In the genomic region with DNA sequence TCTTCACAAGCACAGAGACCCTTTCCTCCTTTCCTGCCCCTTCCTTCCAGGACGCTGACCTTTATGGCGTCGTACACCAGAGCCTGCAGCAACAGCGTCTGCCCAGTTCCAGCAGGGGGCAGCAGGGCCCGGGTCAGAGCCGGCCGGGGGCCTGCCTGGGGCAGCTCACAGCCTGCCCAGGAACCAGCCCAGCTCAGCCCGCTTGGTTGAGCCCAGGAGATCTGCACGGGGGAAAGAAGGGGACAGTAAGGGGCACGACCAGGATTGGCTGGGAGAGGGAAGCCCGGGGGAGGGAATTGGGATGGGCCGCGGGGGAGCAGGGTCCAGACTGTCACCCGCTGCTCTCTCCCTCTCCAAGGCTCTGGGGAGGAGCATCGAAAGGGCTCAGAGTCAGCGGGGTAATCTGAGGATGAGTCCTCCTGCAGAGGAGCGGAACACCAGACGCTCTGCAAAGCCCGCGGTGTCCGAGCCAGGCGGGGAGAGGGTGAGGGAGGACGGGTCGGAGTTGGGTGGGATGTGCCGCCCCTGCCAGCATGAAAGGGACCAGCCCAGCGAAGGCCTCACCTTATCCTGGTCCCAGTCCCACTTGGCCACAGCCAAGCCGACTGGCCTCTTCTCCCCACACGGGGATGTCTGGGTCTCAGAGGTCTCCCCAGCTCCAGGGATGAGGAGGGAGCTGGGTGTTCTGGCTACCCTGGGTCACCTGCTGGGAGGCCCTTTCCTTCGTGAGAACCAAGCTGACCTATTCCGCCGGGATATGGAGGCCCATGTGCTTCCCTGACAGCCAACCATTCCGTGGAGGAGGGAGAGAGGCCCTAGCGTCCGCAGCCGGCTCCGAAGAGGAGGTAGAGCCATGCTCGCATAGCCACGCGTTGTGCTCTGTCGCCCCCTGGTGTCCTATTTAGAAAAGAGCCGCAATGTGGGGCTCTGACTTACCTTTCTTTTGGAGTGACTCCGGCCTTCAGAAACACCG, we compare ENCODE assay signal across 8 cellular contexts. TPM values are rescaled to one million over a fixed set of nuclear protein-coding genes. Genes with fewer than 3 reads are reported as not detected.
DNase-seq lines count a peak whose midpoint lies in the region; ATAC-seq and TF ChIP-seq lines count a peak whose summit lies in the region.

No MANE protein-coding gene starts in this region.

- intact Hi-C loops in heart right ventricle (cut with DNase I): loop anchor here (1.0 to 5.0 kb wide), 5 partner anchors 66 to 198 kb away; partner anchors contain the start of gene CLPX (in 1 of the 10)

- H3K27me3 ChIP-seq in heart right ventricle (peaks cover 0 to 11% (median 4%) of the 10 kb centered on the region in 7 donors), upper lobe of left lung (no peaks in the 10 kb centered on the region)

- H3K36me3 ChIP-seq in heart right ventricle (no peaks in the 10 kb centered on the region), upper lobe of left lung (no peaks in the 10 kb centered on the region)

- H3K9me3 ChIP-seq in heart right ventricle (no peaks in the 10 kb centered on the region), upper lobe of left lung (no peaks in the 10 kb centered on the region)

- H3K27ac ChIP-seq in heart right ventricle (peak overlapping the region in 8 of 10 donors; percentile 15 to 34 (median 30)), upper lobe of left lung (peak overlapping the region in 2 of 4 donors; percentile 2 to 50)

- WGBS in heart right ventricle, 2 donors: 14 to 15% methylated on average over 43 of the region's 43 CpGs
- WGBS in upper lobe of left lung, 2 donors: 15 to 28% methylated on average over 14 to 40 of the region's 43 CpGs

- H3K4me3 ChIP-seq in heart right ventricle: peak overlapping the region in 9 of 10 donors; percentile 18 to 48 (median 43)
- H3K4me3 ChIP-seq in upper lobe of left lung: peak overlapping the region; percentile 24 to 51 (median 37)

- TF ChIP-seq POLR2A in upper lobe of left lung (IDR thresholded peaks at IDR 0.05): no peak

- ATAC-seq in heart right ventricle (peak; percentile 91 to 98 (median 96)), upper lobe of left lung (ENCODE audit: low FRiP score in 2 of 2) (peak; percentile 94 to 97)

- H3K9me3 Mint-ChIP-seq in T-helper 1 cell treated with Interleukin-12 subunit alpha and Interleukin-12 subunit beta and Interleukin-4 antibody, amounts not matched to agents 30 μg/mL and 1 μg/mL, for 36 hours: no peaks in the 10 kb centered on the region
- H3K9me3 Mint-ChIP-seq in progenitor cell of endocrine pancreas (ENCODE audit: low read depth): no peaks in the 10 kb centered on the region

- H3K27me3 Mint-ChIP-seq in T-helper 1 cell treated with Interleukin-12 subunit alpha and Interleukin-12 subunit beta and Interleukin-4 antibody, amounts not matched to agents 30 μg/mL and 1 μg/mL, for 36 hours (ENCODE audit: low read depth): peaks cover 35% of the 10 kb centered on the region
- H3K27me3 Mint-ChIP-seq in progenitor cell of endocrine pancreas: peaks cover 8% of the 10 kb centered on the region

- no peaks in the 10 kb centered on the region for H3K36me3 Mint-ChIP-seq in T-helper 1 cell treated with Interleukin-12 subunit alpha and Interleukin-12 subunit beta and Interleukin-4 antibody, amounts not matched to agents 30 μg/mL and 1 μg/mL, for 36 hours (ENCODE audit: low read depth)
- peaks cover 2% of the 10 kb centered on the region for H3K36me3 Mint-ChIP-seq in progenitor cell of endocrine pancreas (ENCODE audit: insufficient read depth)

- TF ChIP-seq EP300 in upper lobe of left lung (IDR thresholded peaks at IDR 0.05): no peak

- TF ChIP-seq CTCF in heart right ventricle (IDR thresholded peaks at IDR 0.05) (peak; percentile 80 to 91 (median 83)), progenitor cell of endocrine pancreas (IDR thresholded peaks at IDR 0.05; ENCODE audit: unreplicated experiment) (peak; percentile 86), upper lobe of left lung (IDR thresholded peaks at IDR 0.05) (peak; percentile 75 to 90 (median 81))

- H3K27ac Mint-ChIP-seq in T-helper 1 cell treated with Interleukin-12 subunit alpha and Interleukin-12 subunit beta and Interleukin-4 antibody, amounts not matched to agents 30 μg/mL and 1 μg/mL, for 36 hours: no peak overlapping the region
- no peak overlapping the region for H3K27ac Mint-ChIP-seq in progenitor cell of endocrine pancreas

- peak overlapping the region; percentile 84 for H3K4me3 Mint-ChIP-seq in T-helper 1 cell treated with Interleukin-12 subunit alpha and Interleukin-12 subunit beta and Interleukin-4 antibody, amounts not matched to agents 30 μg/mL and 1 μg/mL, for 36 hours
- no peak overlapping the region for H3K4me3 Mint-ChIP-seq in progenitor cell of endocrine pancreas (ENCODE audit: low read depth)

- DNase-seq in CMK (ENCODE audit: low read depth) (peak; percentile 46), GOT3 (lab: John Stamatoyannopoulos, UW) (peak; percentile 15), NCI-H146 treated with DMSO at 0.1 percent for 48 hours (lab: John Stamatoyannopoulos, UW; ENCODE audit: unreplicated experiment) (peak; percentile 42), amniotic stem cell (lab: John Stamatoyannopoulos, UW) (peak; percentile 52), heart right ventricle (peak; percentile 84 to 90), progenitor cell of endocrine pancreas (ENCODE audit: low spot score, unreplicated experiment) (peak; percentile 84), upper lobe of left lung (peak; percentile 79 to 91)

- peaks cover 11% of the 10 kb centered on the region for H3K4me1 Mint-ChIP-seq in T-helper 1 cell treated with Interleukin-12 subunit alpha and Interleukin-12 subunit beta and Interleukin-4 antibody, amounts not matched to agents 30 μg/mL and 1 μg/mL, for 36 hours (ENCODE audit: low read depth)
- peaks cover 17% of the 10 kb centered on the region for H3K4me1 Mint-ChIP-seq in progenitor cell of endocrine pancreas (ENCODE audit: low read depth)

- peaks cover 7 to 25% (median 20%) of the 10 kb centered on the region in 9 donors for H3K4me1 ChIP-seq in heart right ventricle
- peaks cover 13 to 17% (median 15%) of the 10 kb centered on the region in 4 donors for H3K4me1 ChIP-seq in upper lobe of left lung

RNA-seq across cellular contexts. Expression of gene IGDCC3, which starts 7.4 kb away (rescaled TPM):
- under 1 TPM in 7 of 10 donors, not detected in 3; 0.05 to 0.57 (median 0.16) TPM for total RNA-seq in heart right ventricle
- under 1 TPM in 1 of 2 donors, not detected in 1; under 0.01 TPM for polyA plus RNA-seq in heart right ventricle
- 125 and 138 TPM in 2 replicates for total RNA-seq in progenitor cell of endocrine pancreas
- total RNA-seq in upper lobe of left lung: under 1 TPM in 2 of 6 donors, not detected in 4; 0.10 to 0.29 TPM

RNA-seq across cellular contexts. Expression of gene IGDCC4, which starts 37.6 kb away (rescaled TPM):
- total RNA-seq in heart right ventricle (1 to 10 TPM in 5 of 10 donors, under 1 TPM in 5; 0.37 to 2.2 (median 0.94) TPM), progenitor cell of endocrine pancreas (11.5 and 12.8 TPM in 2 replicates), upper lobe of left lung (1 to 10 TPM in 2 of 6 donors, under 1 TPM in 3, not detected in 1; 0.15 to 1.6 (median 0.49) TPM)
- 1 to 10 TPM in 1 of 2 donors, under 1 TPM in 1; 0.35 to 1.2 TPM for polyA plus RNA-seq in heart right ventricle

Comparison
In these comparisons a context has a peak if more than half of its experiments do, and no peak if none do; other contexts are left out.
1. DNase-seq: peak in every context shown above with its lines; median percentile 87 in heart right ventricle; 85 in upper lobe of left lung; 84 in progenitor cell of endocrine pancreas; 52 in amniotic stem cell; 46 in CMK; 42 in NCI-H146 treated with DMSO at 0.1 percent for 48 hours; 15 in GOT3.
2. RNA of gene IGDCC3, which starts 7.4 kb away (total RNA-seq): 125 to 138 TPM in progenitor cell of endocrine pancreas; 0.05 to 0.57 TPM in heart right ventricle and 0.10 to 0.29 TPM in upper lobe of left lung; every median in the first group is over 10 times any median in the second.
3. Peak in every context shown above with its lines, with median percentiles within 50 percentile points of each other: CTCF ChIP-seq.